Comparison of ENCODE assay signal across 24 cellular contexts in genomic region chr12:67331123-67331522, GRCh38.
"Had no signal": no experiment of that assay in that cellular context is flagged by ENCODE, and none has a peak within 500 bp of the region (broad histone marks: within the 10 kb centered on the region; RNA-seq: fewer than 3 reads in every experiment).

No MANE protein-coding gene starts in this region.

- H3K27me3 ChIP-seq: heart left ventricle, neutrophil, right lobe of liver, spleen, tibial artery, upper lobe of left lung, uterus had no signal

- ATAC-seq: esophagus mucosa; heart left ventricle; left lobe of liver; mucosa of descending colon; naive thymus-derived CD8-positive, alpha-beta T cell; psoas muscle; right lobe of liver; stimulated activated memory B cell treated with anti-CD40 and anti-IgM and Interleukin-4, amounts not matched to agents 10 μg/mL and 1 μg/mL and 100 μg/mL, for 72 hours had no signal

- H3K4me1 ChIP-seq: heart left ventricle, right lobe of liver, spleen, tibial artery, upper lobe of left lung, uterus had no signal

- H3K36me3 ChIP-seq: heart left ventricle, neutrophil, right lobe of liver, spleen, tibial artery, upper lobe of left lung, uterus had no signal

- DNase-seq: effector memory CD4-positive, alpha-beta T cell; heart left ventricle; hippocampal formation; kidney glomerular epithelial cell; mucosa of descending colon; naive thymus-derived CD8-positive, alpha-beta T cell; psoas muscle; retina; right lobe of liver; spleen; stimulated activated CD4-positive, alpha-beta T cell treated with anti-CD3 and anti-CD28 coated beads, Interleukin-15, amount 100 ng/mL, for 24 hours; stimulated activated CD4-positive, alpha-beta T cell treated with anti-CD3 and anti-CD28 coated beads, Interleukin-1b, Interleukin-23, amount 100 ng/mL, for 48 hours; stimulated activated CD4-positive, alpha-beta T cell treated with anti-CD3 and anti-CD28 coated beads, Interleukin-4, amount 100 ng/mL, for 24 hours; tibial artery; upper lobe of left lung; uterus had no signal

- H3K4me3 ChIP-seq: heart left ventricle, mucosa of descending colon, psoas muscle, right lobe of liver, spleen, tibial artery, upper lobe of left lung, uterus had no signal

- H3K27me3 Mint-ChIP-seq: naive thymus-derived CD8-positive, alpha-beta T cell; stimulated activated memory B cell treated with anti-CD40 and anti-IgM and Interleukin-4, amounts not matched to agents 10 μg/mL and 1 μg/mL and 100 μg/mL, for 72 hours; stimulated activated naive CD8-positive, alpha-beta T cell treated with anti-CD3 and anti-CD28 coated beads, Interleukin-15, Interleukin-2, amounts not matched to agents 100 ng/mL and 50 ng/mL, for 24 hours had no signal

- H3K4me1 Mint-ChIP-seq: stimulated activated memory B cell treated with anti-CD40 and anti-IgM and Interleukin-4, amounts not matched to agents 10 μg/mL and 1 μg/mL and 100 μg/mL, for 72 hours had no signal

- FAIRE-seq: endometrium, frontal cortex, islet of Langerhans had no signal

- H3K9me3 Mint-ChIP-seq: stimulated activated naive CD8-positive, alpha-beta T cell treated with anti-CD3 and anti-CD28 coated beads, Interleukin-15, Interleukin-2, amounts not matched to agents 100 ng/mL and 50 ng/mL, for 24 hours had no signal

- H3K9me3 ChIP-seq: mucosa of descending colon, neutrophil, psoas muscle, right lobe of liver, tibial artery, upper lobe of left lung, uterus had no signal

- H3K36me3 Mint-ChIP-seq: stimulated activated memory B cell treated with anti-CD40 and anti-IgM and Interleukin-4, amounts not matched to agents 10 μg/mL and 1 μg/mL and 100 μg/mL, for 72 hours had no signal

- H3K4me3 Mint-ChIP-seq: naive thymus-derived CD8-positive, alpha-beta T cell; stimulated activated memory B cell treated with anti-CD40 and anti-IgM and Interleukin-4, amounts not matched to agents 10 μg/mL and 1 μg/mL and 100 μg/mL, for 72 hours; stimulated activated naive CD8-positive, alpha-beta T cell treated with anti-CD3 and anti-CD28 coated beads, Interleukin-15, Interleukin-2, amounts not matched to agents 100 ng/mL and 50 ng/mL, for 24 hours had no signal

- H3K27ac ChIP-seq: heart left ventricle, neutrophil, psoas muscle, right lobe of liver, spleen, tibial artery, upper lobe of left lung, uterus had no signal

- H3K27ac Mint-ChIP-seq: stimulated activated memory B cell treated with anti-CD40 and anti-IgM and Interleukin-4, amounts not matched to agents 10 μg/mL and 1 μg/mL and 100 μg/mL, for 72 hours; stimulated activated naive CD8-positive, alpha-beta T cell treated with anti-CD3 and anti-CD28 coated beads, Interleukin-15, Interleukin-2, amounts not matched to agents 100 ng/mL and 50 ng/mL, for 24 hours had no signal
